In the genomic region with DNA sequence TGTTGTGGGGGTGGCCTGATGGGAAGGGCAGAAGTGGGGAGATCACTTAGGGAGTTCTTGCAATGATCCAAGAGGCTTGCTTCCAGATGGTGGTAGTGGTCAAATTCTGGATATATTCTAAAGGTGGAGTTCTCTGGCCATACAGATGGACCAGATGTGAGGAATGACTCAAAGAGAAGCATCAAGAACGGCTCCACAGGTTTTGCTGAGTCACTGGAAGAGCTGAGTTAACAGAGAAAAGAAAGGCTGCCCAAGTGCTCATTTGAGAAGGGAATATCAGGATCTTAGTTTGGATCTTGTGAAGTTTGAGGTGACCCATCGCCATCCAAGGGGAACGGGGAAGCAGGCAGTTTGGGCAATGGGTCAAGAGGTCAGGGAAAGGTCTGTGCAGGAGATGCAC, we compare ENCODE assay signal across 1 cellular context.
A peak's percentile ranks its signal among the peaks of the same experiment; 100 is the strongest.
TF ChIP-seq lines count a peak whose summit lies in the region.

No MANE protein-coding gene starts in this region.

TF ChIP-seq in K562, 482 proteins besides CTCF, POLR2A, EP300 and RAD21 (continued from another document):
- TF ChIP-seq ZBTB11 (CRISPR knock-in tag; IDR thresholded peaks at IDR 0.05) (no peak), ZNF76 (CRISPR knock-in tag; IDR thresholded peaks at IDR 0.05; ENCODE audit: borderline replicate concordance) (no peak), MAFF (IDR thresholded peaks at IDR 0.05; ENCODE audit: low read length) (peak; percentile 86), C11orf30 (IDR thresholded peaks at IDR 0.05; ENCODE audit: low read depth) (peak; percentile 88), BRF1 (IDR thresholded peaks at IDR 0.05; ENCODE audit: borderline replicate concordance, extremely low read depth, insufficient read length) (no peak), ZNF717 (CRISPR knock-in tag; IDR thresholded peaks at IDR 0.05) (no peak), ZZZ3 (IDR thresholded peaks at IDR 0.05) (no peak), ZNF324 (CRISPR knock-in tag; IDR thresholded peaks at IDR 0.05) (no peak), BCL6 (CRISPR knock-in tag; IDR thresholded peaks at IDR 0.05) (no peak), MAFG (tag; conservative IDR thresholded peaks at IDR 0.05) (peak; percentile 97), NFE2L1 (tag; IDR thresholded peaks at IDR 0.05; ENCODE audit: borderline replicate concordance, low read depth) (peak; percentile 91), ZNF124 (CRISPR knock-in tag; IDR thresholded peaks at IDR 0.05) (no peak), ZFP30 (CRISPR knock-in tag; IDR thresholded peaks at IDR 0.05; ENCODE audit: borderline replicate concordance) (no peak), MTA1 (IDR thresholded peaks at IDR 0.05; ENCODE audit: borderline replicate concordance) (no peak), SPI1 (IDR thresholded peaks at IDR 0.05; ENCODE audit: borderline replicate concordance, low read depth, low read length) (no peak), STAT5A (IDR thresholded peaks at IDR 0.05; ENCODE audit: borderline replicate concordance, low read length) (no peak), RBM17 (IDR thresholded peaks at IDR 0.05; ENCODE audit: borderline replicate concordance, low read depth, low read length) (no peak), ILF3 (IDR thresholded peaks at IDR 0.05; ENCODE audit: borderline replicate concordance) (no peak), FOXP1 (CRISPR knock-in tag; IDR thresholded peaks at IDR 0.05) (no peak), NFE2 (IDR thresholded peaks at IDR 0.05; ENCODE audit: low read depth) (peak; percentile 88), ZNF3 (CRISPR knock-in tag; IDR thresholded peaks at IDR 0.05) (no peak), MAFK (IDR thresholded peaks at IDR 0.05; ENCODE audit: low read length) (peak; percentile 75), SIX5 (IDR thresholded peaks at IDR 0.05; ENCODE audit: borderline replicate concordance in 1 of 2, insufficient read depth in 1 of 2, low read depth in 1 of 2, low read length in 2 of 2) (no peak), CCNT2 (IDR thresholded peaks at IDR 0.05; ENCODE audit: borderline replicate concordance, extremely low read depth, insufficient read length, low read depth, low read length) (no peak), CEBPG (CRISPR knock-in tag; IDR thresholded peaks at IDR 0.05) (no peak), CEBPG (tag; conservative IDR thresholded peaks at IDR 0.05 in 1 of 2, IDR thresholded peaks at IDR 0.05 in 1 of 2) (no peak), BRCA1 (IDR thresholded peaks at IDR 0.05) (no peak), BRCA1 (CRISPR knock-in tag; IDR thresholded peaks at IDR 0.05) (no peak), RB1 (IDR thresholded peaks at IDR 0.05; ENCODE audit: low read depth) (no peak), ZNF79 (CRISPR knock-in tag; IDR thresholded peaks at IDR 0.05; ENCODE audit: low read depth) (no peak)
- TF ChIP-seq, protein P1, sequence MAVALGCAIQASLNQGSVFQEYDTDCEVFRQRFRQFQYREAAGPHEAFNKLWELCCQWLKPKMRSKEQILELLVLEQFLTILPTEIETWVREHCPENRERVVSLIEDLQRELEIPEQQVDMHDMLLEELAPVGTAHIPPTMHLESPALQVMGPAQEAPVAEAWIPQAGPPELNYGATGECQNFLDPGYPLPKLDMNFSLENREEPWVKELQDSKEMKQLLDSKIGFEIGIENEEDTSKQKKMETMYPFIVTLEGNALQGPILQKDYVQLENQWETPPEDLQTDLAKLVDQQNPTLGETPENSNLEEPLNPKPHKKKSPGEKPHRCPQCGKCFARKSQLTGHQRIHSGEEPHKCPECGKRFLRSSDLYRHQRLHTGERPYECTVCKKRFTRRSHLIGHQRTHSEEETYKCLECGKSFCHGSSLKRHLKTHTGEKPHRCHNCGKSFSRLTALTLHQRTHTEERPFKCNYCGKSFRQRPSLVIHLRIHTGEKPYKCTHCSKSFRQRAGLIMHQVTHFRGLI (CRISPR knock-in tag; IDR thresholded peaks at IDR 0.05), result no peak
- TF ChIP-seq, protein P2, sequence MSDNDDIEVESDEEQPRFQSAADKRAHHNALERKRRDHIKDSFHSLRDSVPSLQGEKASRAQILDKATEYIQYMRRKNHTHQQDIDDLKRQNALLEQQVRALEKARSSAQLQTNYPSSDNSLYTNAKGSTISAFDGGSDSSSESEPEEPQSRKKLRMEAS (CRISPR knock-in tag; IDR thresholded peaks at IDR 0.05), result no peak
- TF ChIP-seq, protein P3, sequence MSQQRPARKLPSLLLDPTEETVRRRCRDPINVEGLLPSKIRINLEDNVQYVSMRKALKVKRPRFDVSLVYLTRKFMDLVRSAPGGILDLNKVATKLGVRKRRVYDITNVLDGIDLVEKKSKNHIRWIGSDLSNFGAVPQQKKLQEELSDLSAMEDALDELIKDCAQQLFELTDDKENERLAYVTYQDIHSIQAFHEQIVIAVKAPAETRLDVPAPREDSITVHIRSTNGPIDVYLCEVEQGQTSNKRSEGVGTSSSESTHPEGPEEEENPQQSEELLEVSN (IDR thresholded peaks at IDR 0.05; ENCODE audit: borderline replicate concordance in 1 of 2, extremely low read depth in 1 of 2, insufficient read depth in 1 of 2, insufficient read length in 1 of 2, low read depth in 1 of 2, low read length in 1 of 2, poor library complexity in 1 of 2, severe bottlenecking in 1 of 2), result no peak
